36 cellular contexts compared by ENCODE assay signal in the genomic region with DNA sequence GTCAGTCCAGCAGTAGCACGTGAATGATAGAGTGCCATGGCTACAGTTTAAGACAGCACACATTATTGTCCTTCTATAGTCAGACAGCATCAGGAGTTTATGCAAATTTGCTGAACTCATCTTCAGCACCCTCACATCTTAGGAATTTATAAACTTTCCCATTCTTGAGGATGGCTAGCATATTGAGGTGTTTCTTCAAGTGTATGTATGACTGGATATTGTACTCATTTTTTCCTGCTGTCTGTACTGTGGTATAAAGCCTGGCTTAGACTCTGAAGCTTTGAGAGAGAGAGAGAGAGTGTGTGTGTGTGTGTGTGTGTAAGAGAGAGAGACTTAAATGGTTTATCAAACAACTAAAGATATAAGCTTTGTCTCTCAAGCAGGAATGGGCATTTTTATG.
DNase-seq lines count a peak whose midpoint lies in the region; ATAC-seq and TF ChIP-seq lines count a peak whose summit lies in the region.
"Had no signal": no experiment of that assay in that cellular context is flagged by ENCODE, and none has a peak within 500 bp of the region (broad histone marks: within the 10 kb centered on the region; RNA-seq: fewer than 3 reads in every experiment).

No MANE protein-coding gene starts in this region.

- no peaks in the 10 kb centered on the region for H3K27me3 ChIP-seq in smooth muscle cell (ENCODE audit: low read depth)
- H3K27me3 ChIP-seq: Peyer's patch, right lobe of liver, stomach, thyroid gland had no signal

- no peak for TF ChIP-seq CTCF in fibroblast of mammary gland (conservative IDR thresholded peaks at IDR 0.05; ENCODE audit: control insufficient read depth, insufficient read depth, low read depth, low read length)
- TF ChIP-seq CTCF in smooth muscle cell (IDR thresholded peaks at IDR 0.05; ENCODE audit: borderline replicate concordance, insufficient read depth, poor library complexity, severe bottlenecking), result no peak

- peak overlapping the region; percentile 57 for H2AFZ ChIP-seq in smooth muscle cell (ENCODE audit: low read depth)

- H3K27ac ChIP-seq in smooth muscle cell (ENCODE audit: low read depth), result no peak overlapping the region
- H3K27ac ChIP-seq: HL-60, KMS-11, Peyer's patch, right lobe of liver, stomach, thyroid gland, VCaP had no signal

- H3K79me2 ChIP-seq in smooth muscle cell (ENCODE audit: low read depth), result no peaks in the 10 kb centered on the region

- H3K36me3 Mint-ChIP-seq in natural killer cell treated with Interleukin-12 subunit alpha and Interleukin-12 subunit beta and Interleukin-15 and Interleukin-18, amount 100 ng/mL, for 72 hours, result peaks cover 4% of the 10 kb centered on the region
- H3K36me3 Mint-ChIP-seq: activated naive CD4-positive, alpha-beta T cell treated with anti-CD3 and anti-CD28 coated beads, Interleukin-2, amount 50 U/mL, for 24 hours; naive thymus-derived CD4-positive, alpha-beta T cell had no signal

- no peaks in the 10 kb centered on the region for H3K4me1 Mint-ChIP-seq in natural killer cell treated with Interleukin-12 subunit alpha and Interleukin-12 subunit beta and Interleukin-15 and Interleukin-18, amount 100 ng/mL, for 72 hours (ENCODE audit: low read depth in 2 of 2)
- H3K4me1 Mint-ChIP-seq: activated naive CD4-positive, alpha-beta T cell treated with anti-CD3 and anti-CD28 coated beads, Interleukin-2, amount 50 U/mL, for 24 hours; naive thymus-derived CD4-positive, alpha-beta T cell had no signal

- WGBS in smooth muscle cell (ENCODE audit: low lambda C conversion rate), result 70% methylated on average over 1 of the region's 1 CpG

- peaks cover 7% of the 10 kb centered on the region for H3K9me3 Mint-ChIP-seq in natural killer cell treated with Interleukin-12 subunit alpha and Interleukin-12 subunit beta and Interleukin-15 and Interleukin-18, amount 100 ng/mL, for 72 hours
- H3K9me3 Mint-ChIP-seq: activated naive CD4-positive, alpha-beta T cell treated with anti-CD3 and anti-CD28 coated beads, Interleukin-2, amount 50 U/mL, for 24 hours; activated T-helper 2 cell treated with anti-CD3 and anti-CD28 coated beads, Interferon-gamma antibody, Interleukin-2, Interleukin-4, amounts not matched to agents 10 μg/mL and 5 μg/mL and 100 μg/mL, durations not matched to agents 14 hours and 24 hours and 36 hours had no signal

- H3K36me3 ChIP-seq in smooth muscle cell (ENCODE audit: low read depth), result no peaks in the 10 kb centered on the region
- H3K36me3 ChIP-seq: Peyer's patch, right lobe of liver, thyroid gland had no signal

- H3K4me1 ChIP-seq in smooth muscle cell (ENCODE audit: low read depth), result no peaks in the 10 kb centered on the region
- H3K4me1 ChIP-seq: Peyer's patch, right lobe of liver, stomach, thyroid gland had no signal

- no peaks in the 10 kb centered on the region for H3K9me3 ChIP-seq in smooth muscle cell (replicated peaks; ENCODE audit: low read depth)
- H3K9me3 ChIP-seq: Peyer's patch, right lobe of liver, stomach, thyroid gland had no signal

- ATAC-seq in natural killer cell treated with Interleukin-12 subunit alpha and Interleukin-12 subunit beta and Interleukin-15 and Interleukin-18, amount 100 ng/mL, for 72 hours, result no peak
- ATAC-seq in Right ventricle myocardium inferior (no peak), GM21390 (IDR thresholded peaks at IDR 0.05; ENCODE audit: unreplicated experiment) (no peak)
- ATAC-seq: naive thymus-derived CD4-positive, alpha-beta T cell; right lobe of liver had no signal

- DNase-seq in GM03348 (ENCODE audit: low spot score), result peak; percentile 23
- peak; percentile 14 for DNase-seq in LHCN-M2 (ENCODE audit: low read depth)
- DNase-seq in fibroblast of mammary gland (ENCODE audit: low read depth), result peak; percentile 19
- DNase-seq in smooth muscle cell (lab: John Stamatoyannopoulos, UW; ENCODE audit: unreplicated experiment), result no peak
- no peak for DNase-seq in natural killer cell treated with Interleukin-12 subunit alpha and Interleukin-12 subunit beta and Interleukin-15 and Interleukin-18, amount 100 ng/mL, for 72 hours (ENCODE audit: low spot score)
- no peak for DNase-seq in Right ventricle myocardium inferior (ENCODE audit: missing footprints)
- DNase-seq: activated CD4-positive, alpha-beta T cell treated with anti-CD3 and anti-CD28 coated beads for 4 hours; activated CD8-positive, alpha-beta memory T cell treated with anti-CD3 and anti-CD28 coated beads for 24 hours; activated T-cell treated with anti-CD3 and anti-CD28 coated beads for 4 hours; amygdala; Calu3; DMS79; H7; head of caudate nucleus; kidney; naive thymus-derived CD4-positive, alpha-beta T cell; NCI-H1417 treated with DMSO at 0.1 percent for 48 hours; NCI-H2107; NCI-H446; NCI-H774; nucleus accumbens; Peyer's patch; right lobe of liver; SIG-M5; stimulated activated CD4-positive, alpha-beta T cell treated with anti-CD3 and anti-CD28 coated beads, Interleukin-12 subunit alpha, Interleukin-12 subunit beta, amount 100 ng/mL, for 4 hours; stimulated activated CD4-positive, alpha-beta T cell treated with anti-CD3 and anti-CD28 coated beads, Interleukin-2, amount 100 ng/mL, for 48 hours; stomach; SW 1271; thyroid gland had no signal

- H3K4me2 ChIP-seq in smooth muscle cell, result peak overlapping the region; percentile 36
- H3K4me2 ChIP-seq: KMS-11 had no signal

- H3K27me3 Mint-ChIP-seq in natural killer cell treated with Interleukin-12 subunit alpha and Interleukin-12 subunit beta and Interleukin-15 and Interleukin-18, amount 100 ng/mL, for 72 hours, result no peaks in the 10 kb centered on the region
- H3K27me3 Mint-ChIP-seq: activated naive CD4-positive, alpha-beta T cell treated with anti-CD3 and anti-CD28 coated beads, Interleukin-2, amount 50 U/mL, for 24 hours; progenitor cell of endocrine pancreas had no signal

- intact Hi-C loops in Right ventricle myocardium inferior (cut with DNase I), result loop anchor here (10.0 kb wide), 1 partner anchor 862 kb away; no protein-coding TSS in a partner anchor

- no peak overlapping the region for H3K4me3 Mint-ChIP-seq in natural killer cell treated with Interleukin-12 subunit alpha and Interleukin-12 subunit beta and Interleukin-15 and Interleukin-18, amount 100 ng/mL, for 72 hours
- H3K4me3 Mint-ChIP-seq: activated naive CD4-positive, alpha-beta T cell treated with anti-CD3 and anti-CD28 coated beads, Interleukin-2, amount 50 U/mL, for 24 hours; naive thymus-derived CD4-positive, alpha-beta T cell had no signal

- no peak overlapping the region for H3K9ac ChIP-seq in smooth muscle cell (ENCODE audit: low read depth)
- H3K9ac ChIP-seq: KMS-11 had no signal

- H3F3A ChIP-seq in smooth muscle cell (ENCODE audit: low read depth), result no peaks in the 10 kb centered on the region

- no peak overlapping the region for H3K4me3 ChIP-seq in fibroblast of mammary gland (ENCODE audit: control insufficient read depth, low read depth, low read length)
- no peak overlapping the region for H3K4me3 ChIP-seq in smooth muscle cell
- H3K4me3 ChIP-seq: Peyer's patch, right lobe of liver, stomach, thyroid gland had no signal

- H4K20me1 ChIP-seq in smooth muscle cell (ENCODE audit: low read depth), result no peaks in the 10 kb centered on the region

- H3K27ac Mint-ChIP-seq in natural killer cell treated with Interleukin-12 subunit alpha and Interleukin-12 subunit beta and Interleukin-15 and Interleukin-18, amount 100 ng/mL, for 72 hours, result no peak overlapping the region
- H3K27ac Mint-ChIP-seq: activated naive CD4-positive, alpha-beta T cell treated with anti-CD3 and anti-CD28 coated beads, Interleukin-2, amount 50 U/mL, for 24 hours; activated T-helper 2 cell treated with anti-CD3 and anti-CD28 coated beads, Interferon-gamma antibody, Interleukin-2, Interleukin-4, amounts not matched to agents 10 μg/mL and 5 μg/mL and 100 μg/mL, durations not matched to agents 14 hours and 24 hours and 36 hours; naive thymus-derived CD4-positive, alpha-beta T cell; progenitor cell of endocrine pancreas had no signal

Comparison
In these comparisons a context has a peak if more than half of its experiments do, and no peak if none do; other contexts are left out.
1. DNase-seq: peak in GM03348 (single experiment), LHCN-M2 (single experiment) and fibroblast of mammary gland (single experiment); none in smooth muscle cell (single experiment), natural killer cell treated with Interleukin-12 subunit alpha and Interleukin-12 subunit beta and Interleukin-15 and Interleukin-18, amount 100 ng/mL, for 72 hours (single experiment) and Right ventricle myocardium inferior (single experiment).